Comparison of ENCODE assay signal across 27 cellular contexts in the genomic region with DNA sequence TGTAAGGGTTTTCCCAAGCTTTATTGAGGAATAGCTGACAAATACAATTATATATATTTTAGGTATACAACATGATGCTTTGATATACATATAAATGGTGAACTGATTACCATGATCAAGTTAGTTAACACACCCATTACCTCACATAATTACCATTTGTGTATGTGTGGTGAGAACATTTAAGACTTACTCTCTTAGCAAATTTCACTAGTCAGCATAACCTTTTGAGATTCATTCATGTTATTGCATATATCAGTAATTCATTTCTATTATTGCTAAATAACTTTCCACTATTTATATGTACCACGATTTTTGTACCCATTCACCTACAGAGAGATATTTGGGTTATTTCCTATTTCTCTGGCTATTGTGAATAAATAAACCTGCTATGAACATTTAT.
"Had no signal": no experiment of that assay in that cellular context is flagged by ENCODE, and none has a peak within 500 bp of the region (broad histone marks: within the 10 kb centered on the region; RNA-seq: fewer than 3 reads in every experiment).

No MANE protein-coding gene starts in this region.

- H3K27ac ChIP-seq: stomach, suprapubic skin, testis, thoracic aorta, thyroid gland, tibial artery, tibial nerve, transverse colon, upper lobe of left lung, upper lobe of right lung, uterus, vagina had no signal

- H3K4me3 ChIP-seq: stomach, suprapubic skin, testis, thoracic aorta, thyroid gland, tibial artery, tibial nerve, transverse colon, upper lobe of left lung, upper lobe of right lung, uterus, vagina had no signal

- H3K36me3 ChIP-seq: stomach, suprapubic skin, thoracic aorta, thyroid gland, tibial artery, tibial nerve, transverse colon, upper lobe of left lung, upper lobe of right lung, uterus, vagina had no signal

- DNase-seq: stimulated activated CD4-positive, alpha-beta T cell treated with anti-CD3 and anti-CD28 coated beads, Interleukin-2, amount 100 ng/mL, for 48 hours; stimulated activated CD4-positive, alpha-beta T cell treated with anti-CD3 and anti-CD28 coated beads, Interleukin-4, amount 100 ng/mL, for 1 hour; stimulated activated CD4-positive, alpha-beta T cell treated with anti-CD3 and anti-CD28 coated beads, Interleukin-4, amount 100 ng/mL, for 24 hours; stimulated activated CD4-positive, alpha-beta T cell treated with anti-CD3 and anti-CD28 coated beads, Interleukin-4, amount 100 ng/mL, for 4 hours; stimulated activated CD8-positive, alpha-beta memory T cell treated with anti-CD3 and anti-CD28 coated beads, Interleukin-4, amount 100 ng/mL, for 48 hours; stimulated activated naive B cell treated with anti-CD40 and anti-IgM and Interleukin-4, amounts not matched to agents 10 μg/mL and 1 μg/mL and 100 μg/mL, for 72 hours; stimulated activated naive CD4-positive, alpha-beta T cell; stimulated activated naive CD4-positive, alpha-beta T cell treated with Interleukin-2 at 50 U/mL for 16 hours; stimulated activated naive CD8-positive, alpha-beta T cell treated with anti-CD3 and anti-CD28 coated beads, Interleukin-15, amount 100 ng/mL, for 72 hours; stimulated activated naive CD8-positive, alpha-beta T cell treated with anti-CD3 and anti-CD28 coated beads, Interleukin-15, Interleukin-2, amounts not matched to agents 100 U/mL and 50 U/mL, for 24 hours; stomach; substantia nigra; testis; thyroid gland; tibial artery; transverse colon; trophoblast cell; upper lobe of left lung; upper lobe of right lung; uterus had no signal

- H3K9me3 ChIP-seq: stomach, suprapubic skin, testis, thoracic aorta, thyroid gland, tibial artery, tibial nerve, transverse colon, upper lobe of left lung, upper lobe of right lung, uterus, vagina had no signal

- ATAC-seq: stimulated activated effector memory CD8-positive, alpha-beta T cell treated with anti-CD3 and anti-CD28 coated beads, Interleukin-12 subunit alpha, Interleukin-12 subunit beta, amount 100 ng/mL, for 72 hours; stimulated activated memory B cell treated with anti-CD40 and anti-IgM and Interleukin-4, amounts not matched to agents 10 μg/mL and 1 μg/mL and 100 μg/mL, for 72 hours; stimulated activated naive B cell treated with anti-CD40 and anti-IgM and Interleukin-4, amounts not matched to agents 10 μg/mL and 1 μg/mL and 100 μg/mL, for 72 hours; stimulated activated naive CD8-positive, alpha-beta T cell treated with anti-CD3 and anti-CD28 coated beads, Interleukin-15, amount 100 ng/mL, for 72 hours; stimulated activated naive CD8-positive, alpha-beta T cell treated with anti-CD3 and anti-CD28 coated beads, Interleukin-15, Interleukin-2, amounts not matched to agents 100 U/mL and 50 U/mL, for 24 hours; upper lobe of right lung had no signal

- H3K4me1 ChIP-seq: suprapubic skin, testis, thyroid gland, tibial artery, tibial nerve, transverse colon, upper lobe of right lung, uterus, vagina had no signal

- H3K27me3 ChIP-seq: stomach, suprapubic skin, testis, thyroid gland, tibial artery, tibial nerve, transverse colon, upper lobe of left lung, upper lobe of right lung, uterus, vagina had no signal

- FAIRE-seq: urothelium cell line had no signal
